ENCODE assay signal across 26 cellular contexts in genomic region chr4:155597933-155598451, GRCh38.
"Had no signal": no experiment of that assay in that cellular context is flagged by ENCODE, and none has a peak within 500 bp of the region (broad histone marks: within the 10 kb centered on the region; RNA-seq: fewer than 3 reads in every experiment).

No MANE protein-coding gene starts in this region.

- H3K4me3 ChIP-seq: coronary artery, esophagus muscularis mucosa, gastroesophageal sphincter, heart left ventricle, hepatocyte, lung, ovary, psoas muscle, sigmoid colon, spleen, thoracic aorta, tibial nerve, upper lobe of left lung had no signal

- H3K27me3 Mint-ChIP-seq: stimulated activated memory B cell treated with anti-CD40 and anti-IgM and Interleukin-4, amounts not matched to agents 10 μg/mL and 1 μg/mL and 100 μg/mL, for 72 hours had no signal

- H3K27ac Mint-ChIP-seq: naive thymus-derived CD4-positive, alpha-beta T cell; stimulated activated memory B cell treated with anti-CD40 and anti-IgM and Interleukin-4, amounts not matched to agents 10 μg/mL and 1 μg/mL and 100 μg/mL, for 72 hours had no signal

- H3K9me3 Mint-ChIP-seq: naive thymus-derived CD4-positive, alpha-beta T cell; stimulated activated memory B cell treated with anti-CD40 and anti-IgM and Interleukin-4, amounts not matched to agents 10 μg/mL and 1 μg/mL and 100 μg/mL, for 72 hours had no signal

- H3K4me2 ChIP-seq: hepatocyte had no signal

- DNase-seq: dermis blood vessel endothelial cell; effector memory CD4-positive, alpha-beta T cell; foreskin keratinocyte; heart left ventricle; kidney; mesendoderm; midbrain; naive thymus-derived CD4-positive, alpha-beta T cell; occipital lobe; ovary; posterior cingulate gyrus; psoas muscle; right cardiac atrium; sigmoid colon; spleen; stimulated activated CD4-positive, alpha-beta T cell treated with anti-CD3 and anti-CD28 coated beads, Interleukin-4, amount 100 ng/mL, for 4 hours; stimulated activated naive CD8-positive, alpha-beta T cell treated with anti-CD3 and anti-CD28 coated beads, Interleukin-15, Interleukin-2, amounts not matched to agents 100 U/mL and 50 U/mL, for 24 hours; upper lobe of left lung had no signal

- H3K36me3 ChIP-seq: esophagus muscularis mucosa, gastroesophageal sphincter, heart left ventricle, ovary, sigmoid colon, spleen, thoracic aorta, tibial nerve, upper lobe of left lung had no signal

- H3K4me3 Mint-ChIP-seq: naive thymus-derived CD4-positive, alpha-beta T cell; stimulated activated memory B cell treated with anti-CD40 and anti-IgM and Interleukin-4, amounts not matched to agents 10 μg/mL and 1 μg/mL and 100 μg/mL, for 72 hours had no signal

- H3K27ac ChIP-seq: coronary artery, esophagus muscularis mucosa, foreskin keratinocyte, gastroesophageal sphincter, heart left ventricle, hepatocyte, ovary, psoas muscle, sigmoid colon, spleen, thoracic aorta, tibial nerve, upper lobe of left lung had no signal

- H3K9me3 ChIP-seq: esophagus muscularis mucosa, gastroesophageal sphincter, heart left ventricle, ovary, psoas muscle, sigmoid colon, spleen, thoracic aorta, tibial nerve, upper lobe of left lung had no signal

- ATAC-seq: foreskin keratinocyte; gastroesophageal sphincter; heart left ventricle; naive thymus-derived CD4-positive, alpha-beta T cell; psoas muscle; right cardiac atrium; stimulated activated memory B cell treated with anti-CD40 and anti-IgM and Interleukin-4, amounts not matched to agents 10 μg/mL and 1 μg/mL and 100 μg/mL, for 72 hours; stimulated activated naive CD8-positive, alpha-beta T cell treated with anti-CD3 and anti-CD28 coated beads, Interleukin-15, Interleukin-2, amounts not matched to agents 100 U/mL and 50 U/mL, for 24 hours had no signal

- H3K27me3 ChIP-seq: esophagus muscularis mucosa, foreskin keratinocyte, gastroesophageal sphincter, heart left ventricle, hepatocyte, ovary, sigmoid colon, spleen, tibial nerve, upper lobe of left lung had no signal

- H3K4me1 ChIP-seq: esophagus muscularis mucosa, gastroesophageal sphincter, psoas muscle, spleen, upper lobe of left lung had no signal

- H3K36me3 Mint-ChIP-seq: naive thymus-derived CD4-positive, alpha-beta T cell; stimulated activated memory B cell treated with anti-CD40 and anti-IgM and Interleukin-4, amounts not matched to agents 10 μg/mL and 1 μg/mL and 100 μg/mL, for 72 hours had no signal

- H2AFZ ChIP-seq: hepatocyte had no signal

- H3K79me2 ChIP-seq: hepatocyte had no signal

- H3K4me1 Mint-ChIP-seq: naive thymus-derived CD4-positive, alpha-beta T cell; stimulated activated memory B cell treated with anti-CD40 and anti-IgM and Interleukin-4, amounts not matched to agents 10 μg/mL and 1 μg/mL and 100 μg/mL, for 72 hours had no signal
